ENCODE assay signal across 30 cellular contexts in genomic region chr20:43532416-43533055, GRCh38.
"Had no signal": no experiment of that assay in that cellular context is flagged by ENCODE, and none has a peak within 500 bp of the region (broad histone marks: within the 10 kb centered on the region; RNA-seq: fewer than 3 reads in every experiment).

No MANE protein-coding gene starts in this region.

- H3K4me3 Mint-ChIP-seq: activated naive CD4-positive, alpha-beta T cell treated with anti-CD3 and anti-CD28 coated beads, Interleukin-2, amount 10 ng/mL, durations not matched to agents 7 days and 5 days; activated naive CD8-positive, alpha-beta T cell treated with anti-CD3 and anti-CD28 coated beads, Interleukin-2, amount 10 ng/mL, durations not matched to agents 7 days and 5 days; activated T-cell treated with anti-CD3 and anti-CD28 coated beads, Interleukin-2, amount 50 U/mL, for 24 hours; nephron; stimulated activated naive CD8-positive, alpha-beta T cell treated with anti-CD3 and anti-CD28 coated beads, Interleukin-15, Interleukin-2, amounts not matched to agents 100 ng/mL and 50 ng/mL, for 24 hours; T-helper 17 cell had no signal

- H3K27ac ChIP-seq: brain microvascular endothelial cell, lower lobe of right lung, neutrophil, ovary, right lobe of liver, thoracic aorta, upper lobe of left lung, WERI-Rb-1 had no signal

- H3K9me3 ChIP-seq: lower lobe of right lung, neutrophil, ovary, right lobe of liver, thoracic aorta, upper lobe of left lung had no signal

- FAIRE-seq: astrocyte, endothelial cell of umbilical vein had no signal

- H3K27me3 Mint-ChIP-seq: activated naive CD4-positive, alpha-beta T cell treated with anti-CD3 and anti-CD28 coated beads, Interleukin-2, amount 10 ng/mL, durations not matched to agents 7 days and 5 days; activated naive CD8-positive, alpha-beta T cell treated with anti-CD3 and anti-CD28 coated beads, Interleukin-2, amount 10 ng/mL, durations not matched to agents 7 days and 5 days; progenitor cell of endocrine pancreas; stimulated activated naive CD8-positive, alpha-beta T cell treated with anti-CD3 and anti-CD28 coated beads, Interleukin-15, Interleukin-2, amounts not matched to agents 100 ng/mL and 50 ng/mL, for 24 hours had no signal

- DNase-seq: activated CD4-positive, alpha-beta T cell treated with anti-CD3 and anti-CD28 coated beads for 48 hours; activated CD4-positive, alpha-beta T cell treated with anti-CD3 and anti-CD28 coated beads, Interleukin-2, amount 50 U/mL, for 48 hours; activated CD8-positive, alpha-beta memory T cell treated with anti-CD3 and anti-CD28 coated beads for 24 hours; activated CD8-positive, alpha-beta memory T cell treated with anti-CD3 and anti-CD28 coated beads, Interleukin-2, amount 50 U/mL, for 4 hours; activated gamma-delta T cell; activated naive CD4-positive, alpha-beta T cell treated with anti-CD3 and anti-CD28 coated beads, Interleukin-2, amount 10 ng/mL, durations not matched to agents 7 days and 5 days; activated naive CD8-positive, alpha-beta T cell treated with anti-CD3 and anti-CD28 coated beads, Interleukin-2, amount 10 ng/mL, durations not matched to agents 7 days and 5 days; activated T-cell treated with anti-CD3 and anti-CD28 coated beads, Interleukin-2, amount 50 U/mL, for 24 hours; amniotic stem cell; brain microvascular endothelial cell; lower lobe of right lung; mesenchymal stem cell; ovary; right lobe of liver; stimulated activated CD4-positive, alpha-beta T cell treated with anti-CD3 and anti-CD28 coated beads, Interleukin-12 subunit alpha, Interleukin-12 subunit beta, amount 100 ng/mL, for 4 hours; stimulated activated CD4-positive, alpha-beta T cell treated with anti-CD3 and anti-CD28 coated beads, Interleukin-4, amount 100 ng/mL, for 1 hour; T-helper 17 cell; T1000; upper lobe of left lung; WERI-Rb-1 had no signal

- H3K36me3 ChIP-seq: brain microvascular endothelial cell, ovary, right lobe of liver, WERI-Rb-1 had no signal

- H3K4me3 ChIP-seq: lower lobe of right lung, ovary, right lobe of liver, skin epidermis, thoracic aorta, upper lobe of left lung had no signal

- H3K27me3 ChIP-seq: brain microvascular endothelial cell, neutrophil, ovary, right lobe of liver, upper lobe of left lung had no signal

- H3K9me3 Mint-ChIP-seq: activated naive CD4-positive, alpha-beta T cell treated with anti-CD3 and anti-CD28 coated beads, Interleukin-2, amount 10 ng/mL, durations not matched to agents 7 days and 5 days; activated naive CD8-positive, alpha-beta T cell treated with anti-CD3 and anti-CD28 coated beads, Interleukin-2, amount 10 ng/mL, durations not matched to agents 7 days and 5 days; activated T-cell treated with anti-CD3 and anti-CD28 coated beads, Interleukin-2, amount 50 U/mL, for 24 hours; nephron; stimulated activated naive CD8-positive, alpha-beta T cell treated with anti-CD3 and anti-CD28 coated beads, Interleukin-15, Interleukin-2, amounts not matched to agents 100 ng/mL and 50 ng/mL, for 24 hours had no signal

- H3K4me1 Mint-ChIP-seq: activated naive CD4-positive, alpha-beta T cell treated with anti-CD3 and anti-CD28 coated beads, Interleukin-2, amount 10 ng/mL, durations not matched to agents 7 days and 5 days; activated naive CD8-positive, alpha-beta T cell treated with anti-CD3 and anti-CD28 coated beads, Interleukin-2, amount 10 ng/mL, durations not matched to agents 7 days and 5 days; nephron had no signal

- ATAC-seq: activated CD4-positive, CD25-positive, alpha-beta regulatory T cell treated with anti-CD3 and anti-CD28 coated beads, Interleukin-2, amount 50 U/mL, for 24 hours; left lobe of liver; lower lobe of right lung; right lobe of liver; T-helper 17 cell had no signal

- H3K36me3 Mint-ChIP-seq: activated naive CD4-positive, alpha-beta T cell treated with anti-CD3 and anti-CD28 coated beads, Interleukin-2, amount 10 ng/mL, durations not matched to agents 7 days and 5 days had no signal

- H3K27ac Mint-ChIP-seq: activated naive CD4-positive, alpha-beta T cell treated with anti-CD3 and anti-CD28 coated beads, Interleukin-2, amount 10 ng/mL, durations not matched to agents 7 days and 5 days; activated naive CD8-positive, alpha-beta T cell treated with anti-CD3 and anti-CD28 coated beads, Interleukin-2, amount 10 ng/mL, durations not matched to agents 7 days and 5 days; activated T-cell treated with anti-CD3 and anti-CD28 coated beads, Interleukin-2, amount 50 U/mL, for 24 hours; nephron; progenitor cell of endocrine pancreas; T-helper 17 cell had no signal

- H3K4me1 ChIP-seq: lower lobe of right lung, right lobe of liver, upper lobe of left lung had no signal
